ENCODE assay signal across 9 cellular contexts in the genomic region with DNA sequence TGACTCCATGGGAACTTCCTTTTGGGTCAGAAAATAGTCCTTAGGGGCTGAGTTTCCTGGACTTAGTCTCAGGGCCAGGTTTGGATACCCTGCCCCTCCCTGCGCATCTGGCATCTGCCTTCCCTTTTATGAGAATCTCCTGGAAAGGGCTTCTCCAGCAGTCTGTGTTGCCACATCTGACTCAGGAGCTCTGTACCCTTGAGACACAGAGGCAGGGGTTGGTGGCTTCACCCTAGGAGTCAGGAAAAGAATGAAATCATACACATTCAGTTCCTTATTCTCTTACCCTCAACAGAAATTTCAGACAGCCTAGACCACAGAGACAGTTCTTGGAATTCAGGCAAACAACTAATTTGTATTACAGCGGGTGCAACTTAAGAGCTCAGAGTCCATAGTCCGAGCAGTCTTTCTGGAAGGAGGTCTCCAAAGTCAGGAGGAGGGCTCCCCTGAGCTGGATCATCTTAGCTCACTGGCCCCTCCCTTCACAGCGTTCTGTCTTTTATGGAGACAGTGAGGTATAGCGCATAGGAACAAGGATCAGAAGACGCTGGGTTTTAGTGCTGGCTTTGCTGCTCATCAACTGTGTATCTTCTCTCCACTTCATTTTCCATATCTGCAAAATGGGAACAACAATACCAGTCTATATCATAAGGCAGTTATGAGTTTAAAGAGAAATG. TPM values are rescaled to one million over a fixed set of nuclear protein-coding genes. Genes with fewer than 3 reads are reported as not detected.
A peak's percentile ranks its signal among the peaks of the same experiment; 100 is the strongest.
DNase-seq lines count a peak whose midpoint lies in the region; ATAC-seq, FAIRE-seq and TF ChIP-seq lines count a peak whose summit lies in the region.
"Had no signal": no experiment of that assay in that cellular context is flagged by ENCODE, and none has a peak within 500 bp of the region (broad histone marks: within the 10 kb centered on the region; RNA-seq: fewer than 3 reads in every experiment).

No MANE protein-coding gene starts in this region.

- H3K4me1 ChIP-seq in Panc1 (ENCODE audit: control insufficient read depth, insufficient read depth, low read length) (peaks cover 54% of the 10 kb centered on the region), trophoblast cell (ENCODE audit: control insufficient read depth in 1 of 2, insufficient read depth in 2 of 2, low read length in 2 of 2) (peaks cover 16 to 29% of the 10 kb centered on the region in 2 experiments)

- H2BK5ac ChIP-seq in trophoblast cell (ENCODE audit: low read depth, low read length, poor library complexity), result no peak overlapping the region

- no peak overlapping the region for H3K23ac ChIP-seq in trophoblast cell (ENCODE audit: low read length)

- no peak overlapping the region for H3K4ac ChIP-seq in trophoblast cell (ENCODE audit: low read depth, low read length)

- H3K27ac ChIP-seq in Panc1 (ENCODE audit: low read length), result peak overlapping the region; percentile 97
- H3K27ac ChIP-seq in epithelial cell of prostate, result peak overlapping the region; percentile 95
- H3K27ac ChIP-seq in trophoblast cell (ENCODE audit: low read depth, low read length), result no peak overlapping the region
- no peak overlapping the region for H3K27ac ChIP-seq in caudate nucleus (ENCODE audit: low read depth, low read length)

- DNase-seq in Daoy (ENCODE audit: low read depth) (peak; percentile 79), Panc1 (ENCODE audit: low read depth, low spot score) (no peak), epithelial cell of prostate (ENCODE audit: low read depth, low spot score) (no peak), trophoblast cell (peak in 1 of 2 donors; percentile 41), H54 (ENCODE audit: insufficient read length, low spot score) (no peak), caudate nucleus (lab: John Stamatoyannopoulos, UW) (no peak)
- no peak for DNase-seq in activated CD4-positive, alpha-beta T cell treated with anti-CD3 and anti-CD28 coated beads, Interleukin-2, amount 50 U/mL, for 1 hour

- in situ Hi-C loops in Panc1 (cut with HindIII; ENCODE audit: low pct_unique_long_range_greater_than_20kb, low sequenced_read_pairs), result no loop called here

- peak overlapping the region; percentile 45 for H4K91ac ChIP-seq in trophoblast cell (ENCODE audit: low read depth, low read length)

- no CpG with 5 or more reads among the region's 6 CpGs for WGBS in trophoblast cell (ENCODE audit: extremely low coverage, insufficient coverage, insufficient read length)

- intact Hi-C loops in Panc1 (cut with micrococcal nuclease; ENCODE audit: unreplicated experiment), result no loop called here

- TF ChIP-seq CTCF in Panc1 (IDR thresholded peaks at IDR 0.05), result no peak

- H2AK5ac ChIP-seq in trophoblast cell (ENCODE audit: low read length), result peak overlapping the region; percentile 71

- peaks cover 19% of the 10 kb centered on the region for H3K79me1 ChIP-seq in trophoblast cell (ENCODE audit: low read length)

- H3K36me3 ChIP-seq in Panc1 (ENCODE audit: control insufficient read depth, insufficient read depth, low read length) (no peaks in the 10 kb centered on the region; the same call in 1 of the 2 replicates), trophoblast cell (ENCODE audit: control insufficient read depth in 1 of 2, insufficient read depth in 2 of 2, low read length in 2 of 2) (no peaks in the 10 kb centered on the region)

- no peaks in the 10 kb centered on the region for H3K79me2 ChIP-seq in trophoblast cell (ENCODE audit: control insufficient read depth, insufficient read depth, low read length, poor library complexity)

- ATAC-seq in Panc1, result no peak
- ATAC-seq in HG02623 (IDR thresholded peaks at IDR 0.05; ENCODE audit: unreplicated experiment), result no peak

- POLR2A ChIA-PET in Panc1 (lab: Charles Lee), result interaction anchor here (0.6 to 1.4 kb wide), 3 partner anchors 10 to 86 kb away, joined by 5 to 7 read pairs (median 6); no protein-coding TSS in a partner anchor

- peak overlapping the region; percentile 87 for H2BK12ac ChIP-seq in trophoblast cell (ENCODE audit: low read length)

- peak overlapping the region; percentile 37 for H3K14ac ChIP-seq in trophoblast cell (ENCODE audit: low read length)

- H4K8ac ChIP-seq in trophoblast cell (ENCODE audit: low read depth, low read length), result no peak overlapping the region

- no peak overlapping the region for H2AFZ ChIP-seq in trophoblast cell (ENCODE audit: insufficient read depth, low read length, poor library complexity)

- BruUV-seq in Panc1 (replicated peaks; lab: Mats Ljungman, UMichigan), result TSS peak; percentile 79

- H3K4me3 ChIP-seq in Panc1 (ENCODE audit: low read depth in 2 of 2, low read length in 2 of 2), result peak overlapping the region in 1 of 2 experiments; percentile 15; a peak in 2 of 4 replicates
- H3K4me3 ChIP-seq in trophoblast cell (ENCODE audit: low read depth, low read length), result no peak overlapping the region

- H3K4me2 ChIP-seq in trophoblast cell (ENCODE audit: low read length), result no peak overlapping the region

- no peaks in the 10 kb centered on the region for H3K9me3 ChIP-seq in Panc1 (ENCODE audit: control insufficient read depth, insufficient read depth, low read depth, low read length)
- H3K9me3 ChIP-seq in trophoblast cell (ENCODE audit: insufficient read depth, low read depth, low read length), result no peaks in the 10 kb centered on the region

- H3K27me3 ChIP-seq in Panc1 (ENCODE audit: control insufficient read depth, insufficient read depth, low read length) (no peaks in the 10 kb centered on the region), trophoblast cell (ENCODE audit: insufficient read depth, low read length) (peaks cover 10% of the 10 kb centered on the region)

- H3K18ac ChIP-seq in trophoblast cell (ENCODE audit: low read length), result no peak overlapping the region

- H3K9ac ChIP-seq in trophoblast cell (ENCODE audit: low read length), result no peak overlapping the region

- TF ChIP-seq POLR2A in H54 (IDR thresholded peaks at IDR 0.05; ENCODE audit: low read depth, low read length), result no peak

- peak overlapping the region; percentile 73 for H2BK120ac ChIP-seq in trophoblast cell (ENCODE audit: insufficient read depth, low read length, poor library complexity)

- CTCF ChIA-PET in Panc1 (lab: Charles Lee), result interaction anchor here (0.6 to 0.7 kb wide), 3 partner anchors 20 to 32 kb away, joined by 3 to 9 read pairs (median 5); no protein-coding TSS in a partner anchor

- FAIRE-seq in H54 (lab: Jason Lieb, UNC), result no peak

- H4K12ac ChIP-seq in trophoblast cell (ENCODE audit: low read depth, low read length), result no peak overlapping the region

RNA-seq across cellular contexts. Expression of a gene that starts 3.0 kb away (rescaled TPM):
- 159 and 165 TPM in 2 replicates for total RNA-seq in Daoy (2014; rRNA removed; shearing (Covaris generic))
- 305 TPM for total RNA-seq in Panc1 (2021; ENCODE audit: unreplicated experiment)
- 162 TPM for polyA plus RNA-seq in Panc1 (2012; ENCODE audit: insufficient read length)
- 5.6 and 6.2 TPM in 2 replicates for polyA plus RNA-seq in trophoblast cell (2013)
- polyA plus RNA-seq: IgD-negative memory B cell had no signal

RNA-seq across cellular contexts. Expression of a gene that starts 33.6 kb away (rescaled TPM):
- total RNA-seq in Daoy (2014; rRNA removed; shearing (Covaris generic)), result 12.2 and 14.6 TPM in 2 replicates
- 41.4 TPM for total RNA-seq in Panc1 (2021; ENCODE audit: unreplicated experiment)
- polyA plus RNA-seq in Panc1 (2012; ENCODE audit: insufficient read length), result 37.5 TPM
- polyA plus RNA-seq in trophoblast cell (2013), result 21.4 and 23.0 TPM in 2 replicates

Comparison
In these comparisons a context has a peak if more than half of its experiments do, and no peak if none do; other contexts are left out.
1. H3K27ac ChIP-seq: peak in Panc1 (single experiment) and epithelial cell of prostate (single experiment); none in trophoblast cell (single experiment) and caudate nucleus (single experiment).